In the genomic region with DNA sequence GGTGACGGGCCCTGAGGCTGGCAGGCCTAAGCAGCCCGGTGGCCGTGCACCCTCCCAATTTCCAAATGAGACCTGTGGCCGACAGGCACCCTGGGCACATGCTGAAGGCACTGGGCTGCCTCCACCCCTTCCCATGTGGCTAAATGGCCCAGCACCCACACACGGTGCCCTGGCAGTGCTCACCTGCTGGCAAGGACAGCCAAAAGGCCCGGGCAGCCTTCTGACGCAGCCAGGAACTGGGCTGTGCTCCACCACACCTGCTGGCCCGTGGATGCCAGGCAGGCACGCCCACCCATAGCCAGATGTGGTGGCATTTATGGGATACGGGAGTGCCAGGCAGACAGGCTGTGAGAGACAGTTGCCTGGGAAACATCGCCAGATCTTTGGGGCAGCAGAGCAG, we compare ENCODE assay signal across 8 cellular contexts. TPM values are rescaled to one million over a fixed set of nuclear protein-coding genes. Genes with fewer than 3 reads are reported as not detected.
DNase-seq lines count a peak whose midpoint lies in the region; ATAC-seq and TF ChIP-seq lines count a peak whose summit lies in the region.

No MANE protein-coding gene starts in this region.

- H3K9ac ChIP-seq in rectal smooth muscle tissue (ENCODE audit: low read length): no peak overlapping the region

- POLR2A ChIA-PET in activated B cell treated with CpG ODN at 0.5 μM for 24 hours (lab: Charles Lee): interaction anchor here (1.0 to 2.1 kb wide), 14 partner anchors 10 to 350 kb away, joined by 3 to 24 read pairs (median 7); partner anchors contain the start of genes MORN1, PANK4, PEX10 and RER1

- H3K36me3 Mint-ChIP-seq in Calu3 (ENCODE audit: insufficient read depth, unreplicated experiment): peaks cover 25% of the 10 kb centered on the region
- peaks cover 2% of the 10 kb centered on the region for H3K36me3 Mint-ChIP-seq in activated B cell treated with CpG ODN at 0.5 μM for 24 hours (ENCODE audit: low read depth)

- CTCF ChIA-PET in Calu3 (lab: Charles Lee): interaction anchor here (0.6 to 0.9 kb wide), 4 partner anchors 36 to 517 kb away, joined by 3 to 4 read pairs (median 3); partner anchors contain the start of genes MORN1 and RER1
- CTCF ChIA-PET in activated B cell treated with CpG ODN at 0.5 μM for 24 hours (lab: Charles Lee): interaction anchor here (9.5 kb wide), 1 partner anchor 183 kb away, joined by 185 read pairs; no protein-coding TSS in a partner anchor

- DNase-seq in Calu3 (no peak), activated B cell treated with CpG ODN at 0.5 μM for 24 hours (no peak), foreskin keratinocyte (no peak), CD1c-positive myeloid dendritic cell (ENCODE audit: extremely low spot score) (no peak), Kasumi-1 (lab: John Stamatoyannopoulos, UW) (no peak), GDM1 (lab: John Stamatoyannopoulos, UW) (no peak)

- H3K4me1 ChIP-seq in foreskin keratinocyte (no peaks in the 10 kb centered on the region), rectal smooth muscle tissue (ENCODE audit: control insufficient read depth, insufficient read depth, low read length) (peaks cover 16% of the 10 kb centered on the region)

- peak overlapping the region; percentile 77 for H3K4me3 Mint-ChIP-seq in Calu3 (ENCODE audit: low read depth, unreplicated experiment)
- peak overlapping the region; percentile 80 for H3K4me3 Mint-ChIP-seq in activated B cell treated with CpG ODN at 0.5 μM for 24 hours

- no TSS peak for BruUV-seq in Calu3 (replicated peaks; lab: Mats Ljungman, UMichigan)

- H3K4me1 Mint-ChIP-seq in Calu3 (ENCODE audit: low read depth, unreplicated experiment) (no peaks in the 10 kb centered on the region), activated B cell treated with CpG ODN at 0.5 μM for 24 hours (peaks cover 37% of the 10 kb centered on the region)

- H3K36me3 ChIP-seq in rectal smooth muscle tissue (ENCODE audit: control insufficient read depth, insufficient read depth, low read length): no peaks in the 10 kb centered on the region

- H3K27ac ChIP-seq in foreskin keratinocyte (no peak overlapping the region), rectal smooth muscle tissue (ENCODE audit: low read depth, low read length) (peak overlapping the region; percentile 72)

- no peak for TF ChIP-seq CTCF in Calu3 (IDR thresholded peaks at IDR 0.05; ENCODE audit: unreplicated experiment)
- no peak for TF ChIP-seq CTCF in activated B cell treated with CpG ODN at 0.5 μM for 24 hours (IDR thresholded peaks at IDR 0.05)
- TF ChIP-seq CTCF in foreskin keratinocyte (conservative IDR thresholded peaks at IDR 0.05): no peak

- intact Hi-C loops in Calu3 (cut with micrococcal nuclease; ENCODE audit: unreplicated experiment) (loop anchor here (5.0 to 10.0 kb wide), 3 partner anchors 114 to 346 kb away; no protein-coding TSS in a partner anchor), activated B cell treated with CpG ODN at 0.5 μM for 24 hours (cut with micrococcal nuclease) (loop anchor here (10.0 kb wide), 1 partner anchor 446 kb away; no protein-coding TSS in a partner anchor)

- no peaks in the 10 kb centered on the region for H3K9me3 Mint-ChIP-seq in Calu3 (ENCODE audit: low read depth, unreplicated experiment)
- H3K9me3 Mint-ChIP-seq in activated B cell treated with CpG ODN at 0.5 μM for 24 hours: no peaks in the 10 kb centered on the region

- H3K27ac Mint-ChIP-seq in Calu3 (ENCODE audit: unreplicated experiment) (no peak overlapping the region), activated B cell treated with CpG ODN at 0.5 μM for 24 hours (peak overlapping the region; percentile 83)

- ATAC-seq in activated B cell treated with CpG ODN at 0.5 μM for 24 hours (ENCODE audit: low read depth) (no peak), foreskin keratinocyte (peak; percentile 3), HG03342 (IDR thresholded peaks at IDR 0.05; ENCODE audit: unreplicated experiment) (no peak)

- H3K27me3 ChIP-seq in foreskin keratinocyte (no peaks in the 10 kb centered on the region), rectal smooth muscle tissue (ENCODE audit: control insufficient read depth, insufficient read depth, low read length) (no peaks in the 10 kb centered on the region)

- peak overlapping the region; percentile 22 for H3K4me3 ChIP-seq in rectal smooth muscle tissue (ENCODE audit: low read length)

- H3K27me3 Mint-ChIP-seq in Calu3 (ENCODE audit: unreplicated experiment) (no peaks in the 10 kb centered on the region), activated B cell treated with CpG ODN at 0.5 μM for 24 hours (no peaks in the 10 kb centered on the region)

RNA-seq across cellular contexts. Expression of gene FAAP20, which starts 4.0 kb away (rescaled TPM):
- total RNA-seq in Calu3 (2022) (36.3 and 42.9 TPM in 2 replicates), activated B cell treated with CpG ODN at 0.5 μM for 24 hours (73.7 and 83.9 TPM in 2 replicates), foreskin keratinocyte (30.3 and 32.0 TPM in 2 replicates)
- polyA plus RNA-seq in foreskin keratinocyte: 82.5 and 103 TPM in 2 replicates

RNA-seq across cellular contexts. Expression of gene SKI, which starts 29.5 kb away (rescaled TPM):
- total RNA-seq in Calu3 (2022) (32.8 and 33.8 TPM in 2 replicates), activated B cell treated with CpG ODN at 0.5 μM for 24 hours (37.2 and 37.6 TPM in 2 replicates), foreskin keratinocyte (23.8 and 24.6 TPM in 2 replicates)
- polyA plus RNA-seq in foreskin keratinocyte: 9.3 and 10.7 TPM in 2 replicates
